Comparison of ENCODE assay signal across 10 cellular contexts in genomic region chr1:78143152-78143551, GRCh38.
DNase-seq lines count a peak whose midpoint lies in the region; ATAC-seq, FAIRE-seq and TF ChIP-seq lines count a peak whose summit lies in the region.
"Had no signal": no experiment of that assay in that cellular context is flagged by ENCODE, and none has a peak within 500 bp of the region (broad histone marks: within the 10 kb centered on the region; RNA-seq: fewer than 3 reads in every experiment).

No MANE protein-coding gene starts in this region.

- peak overlapping the region; percentile 76 for H3K27ac ChIP-seq in GM12878 (ENCODE audit: control insufficient read depth, insufficient read depth)

- H3K9ac ChIP-seq in GM12878 (ENCODE audit: control insufficient read depth, insufficient read depth, low read length), result peak overlapping the region; percentile 24

- H3K27ac Mint-ChIP-seq in Caco-2 (ENCODE audit: unreplicated experiment), result no peak overlapping the region

- H3K79me2 ChIP-seq in GM12878 (ENCODE audit: control insufficient read depth, insufficient read depth, low read length), result no peaks in the 10 kb centered on the region

- peak overlapping the region; percentile 97 for H3K4me2 ChIP-seq in GM12878 (ENCODE audit: control insufficient read depth, insufficient read depth)

- no peaks in the 10 kb centered on the region for H3K4me1 Mint-ChIP-seq in Caco-2 (ENCODE audit: low read depth, unreplicated experiment)

- no peaks in the 10 kb centered on the region for H3K27me3 Mint-ChIP-seq in Caco-2 (ENCODE audit: insufficient read depth, unreplicated experiment)

- SMC1A ChIA-PET in GM12878 (lab: Charles Lee; ENCODE audit: uncharacterized antibody, unreplicated experiment), result interaction anchor here (0.6 to 4.7 kb wide), 8 partner anchors 9 to 563 kb away, joined by 3 to 37 read pairs (median 3); no protein-coding TSS in a partner anchor

- H3K4me3 Mint-ChIP-seq in Caco-2 (ENCODE audit: unreplicated experiment), result no peak overlapping the region

- H4K20me1 ChIP-seq in GM12878 (ENCODE audit: control insufficient read depth, insufficient read depth), result no peaks in the 10 kb centered on the region

- FAIRE-seq in GM12878 (lab: Jason Lieb, UNC), result peak; percentile 35
- FAIRE-seq: bronchial epithelial cell had no signal

- peak overlapping the region; percentile 51; the same call in 1 of the 2 replicates for H3K4me3 ChIP-seq in GM12878
- H3K4me3 ChIP-seq in Caco-2 (ENCODE audit: low read depth, low read length), result no peak overlapping the region

- no peak for TF ChIP-seq POLR2A in GM12878 (IDR thresholded peaks at IDR 0.05; ENCODE audit: low read depth, low read length)

- POLR2A ChIA-PET in GM12878 (lab: Charles Lee) (interaction anchor here (1.0 kb wide), 1 partner anchor 324 kb away, joined by 3 read pairs; no protein-coding TSS in a partner anchor), Caco-2 (lab: Charles Lee) (no interaction called here)

- WGBS in GM12878 (ENCODE audit: insufficient coverage, insufficient replicate concordance, low lambda C conversion rate, missing lambda C conversion rate), result 14% methylated on average over 4 of the region's 4 CpGs

- in situ Hi-C loops in GM12878 (cut with MboI), result loop anchor here (5.0 kb wide), 1 partner anchor 529 kb away; no protein-coding TSS in a partner anchor

- ATAC-seq in GM19463 (IDR thresholded peaks at IDR 0.05; ENCODE audit: unreplicated experiment) (peak; percentile 64), HG03442 (IDR thresholded peaks at IDR 0.05; ENCODE audit: unreplicated experiment) (peak; percentile 68), GM12878 (peak; percentile 84)
- ATAC-seq: HCT116 had no signal

- intact Hi-C loops in GM12878 (cut with micrococcal nuclease; ENCODE audit: unreplicated experiment), result no loop called here
- intact Hi-C loops in Caco-2 (cut with micrococcal nuclease; ENCODE audit: unreplicated experiment), result loop anchor here (10.0 kb wide), 1 partner anchor 182 kb away; no protein-coding TSS in a partner anchor

- peak; percentile 68 for DNase-seq in DMS53 treated with DMSO at 0.1 percent for 48 hours (lab: John Stamatoyannopoulos, UW; ENCODE audit: unreplicated experiment)
- DNase-seq in GM12878 (ENCODE audit: low read depth, low spot score), result peak; percentile 38
- no peak for DNase-seq in Caco-2
- no peak for DNase-seq in globus pallidus (ENCODE audit: low spot score)
- DNase-seq in cerebellar cortex (ENCODE audit: low spot score), result no peak
- DNase-seq in NCI-H2081 (lab: John Stamatoyannopoulos, UW), result no peak

- H3K27me3 ChIP-seq in GM12878 (replicated peaks in 1 of 2; ENCODE audit: control insufficient read depth in 2 of 2, insufficient read depth in 2 of 2, low read length in 1 of 2) (no peaks in the 10 kb centered on the region), Caco-2 (replicated peaks; ENCODE audit: control insufficient read depth, insufficient read depth, low read length) (no peaks in the 10 kb centered on the region)

- BruUV-seq in GM12878 (replicated peaks; lab: Mats Ljungman, UMichigan) (no TSS peak), Caco-2 (replicated peaks; lab: Mats Ljungman, UMichigan) (no TSS peak)

- no peaks in the 10 kb centered on the region for H3K36me3 ChIP-seq in GM12878 (ENCODE audit: control insufficient read depth in 2 of 2, insufficient read depth in 2 of 2, low read length in 1 of 2)
- H3K36me3 ChIP-seq in Caco-2 (ENCODE audit: control insufficient read depth, insufficient read depth, low read length), result no peaks in the 10 kb centered on the region

- H3K36me3 Mint-ChIP-seq in Caco-2 (ENCODE audit: insufficient read depth, unreplicated experiment), result no peaks in the 10 kb centered on the region

- CTCF ChIA-PET in GM12878 (lab: Yijun Ruan, JAX), result interaction anchor here (0.7 to 9.3 kb wide), 10 partner anchors 8 to 535 kb away, joined by 3 to 112 read pairs (median 5); no protein-coding TSS in a partner anchor
- CTCF ChIA-PET in Caco-2 (lab: Charles Lee), result no interaction called here

- H3K4me1 ChIP-seq in GM12878 (ENCODE audit: control insufficient read depth, insufficient read depth, low read length), result peaks cover 16% of the 10 kb centered on the region
- no peaks in the 10 kb centered on the region for H3K4me1 ChIP-seq in Caco-2

- no peak for TF ChIP-seq RAD21 in GM12878 (IDR thresholded peaks at IDR 0.05; ENCODE audit: insufficient read depth, low read depth, low read length)

- H3K9me3 ChIP-seq in GM12878 (replicated peaks; ENCODE audit: control insufficient read depth, insufficient read depth, low read length), result no peaks in the 10 kb centered on the region
- H3K9me3 ChIP-seq in Caco-2, result no peaks in the 10 kb centered on the region

- peak overlapping the region; percentile 100 for H2AFZ ChIP-seq in GM12878 (ENCODE audit: control insufficient read depth, low read depth, low read length)

- RAD21 ChIA-PET in GM12878 (lab: Charles Lee; ENCODE audit: unreplicated experiment), result interaction anchor here (0.9 to 3.9 kb wide), 5 partner anchors 9 to 529 kb away, joined by 3 to 25 read pairs (median 4); no protein-coding TSS in a partner anchor

- H3K9me3 Mint-ChIP-seq in Caco-2 (ENCODE audit: unreplicated experiment), result no peaks in the 10 kb centered on the region

- TF ChIP-seq EP300 in GM12878 (IDR thresholded peaks at IDR 0.05; ENCODE audit: borderline replicate concordance in 1 of 2, control insufficient read depth in 1 of 2, low read depth in 2 of 2, low read length in 2 of 2), result no peak

- TF ChIP-seq CTCF in GM12878 (IDR thresholded peaks at IDR 0.05 in 2 of 3, conservative IDR thresholded peaks at IDR 0.05 in 1 of 3; ENCODE audit: control insufficient read depth in 2 of 3, extremely low read depth in 1 of 3, insufficient read depth in 1 of 3, low read depth in 3 of 3, low read length in 3 of 3) (0 out of 6 replicates have a peak, but pooled peaks of 1 of the 3 experiments have one; percentile 3), Caco-2 (IDR thresholded peaks at IDR 0.05; ENCODE audit: insufficient read depth in 1 of 2, low read depth in 1 of 2, low read length in 1 of 2, severe bottlenecking in 1 of 2, unreplicated experiment in 1 of 2) (no peak)

TF ChIP-seq in GM12878, 131 proteins besides CTCF, POLR2A, EP300 and RAD21 (continues in another document):
- TF ChIP-seq CBFB (IDR thresholded peaks at IDR 0.05; ENCODE audit: low read depth) (no peak), CHD1 (IDR thresholded peaks at IDR 0.05; ENCODE audit: low read depth, low read length) (no peak), WRNIP1 (IDR thresholded peaks at IDR 0.05; ENCODE audit: borderline replicate concordance, low read depth, low read length) (no peak), RELB (IDR thresholded peaks at IDR 0.05; ENCODE audit: low read depth) (no peak), IRF3 (IDR thresholded peaks at IDR 0.05) (no peak), NFXL1 (IDR thresholded peaks at IDR 0.05; ENCODE audit: borderline replicate concordance) (no peak), POU2F2 (IDR thresholded peaks at IDR 0.05; ENCODE audit: borderline replicate concordance, low read depth, low read length) (0 out of 3 replicates have a peak, but pooled peaks have one; percentile 23), POLR2AphosphoS2 (IDR thresholded peaks at IDR 0.05; ENCODE audit: low read depth, low read length) (no peak), BRCA1 (IDR thresholded peaks at IDR 0.05; ENCODE audit: low read depth, low read length) (no peak), SMARCA5 (IDR thresholded peaks at IDR 0.05) (no peak), HDGF (IDR thresholded peaks at IDR 0.05) (0 out of 2 replicates have a peak, but pooled peaks have one; percentile 37), MYB (IDR thresholded peaks at IDR 0.05; ENCODE audit: borderline replicate concordance, low read depth, low read length) (no peak), PAX8 (IDR thresholded peaks at IDR 0.05) (no peak), NFIC (IDR thresholded peaks at IDR 0.05; ENCODE audit: low read depth, low read length) (no peak), LARP7 (IDR thresholded peaks at IDR 0.05) (no peak), ETV6 (conservative IDR thresholded peaks at IDR 0.05 in 1 of 2, IDR thresholded peaks at IDR 0.05 in 1 of 2; ENCODE audit: borderline replicate concordance in 1 of 2, low read depth in 1 of 2) (0 out of 4 replicates have a peak, but pooled peaks of 1 of the 2 experiments have one; percentile 21)
- TF ChIP-seq, protein P1, sequence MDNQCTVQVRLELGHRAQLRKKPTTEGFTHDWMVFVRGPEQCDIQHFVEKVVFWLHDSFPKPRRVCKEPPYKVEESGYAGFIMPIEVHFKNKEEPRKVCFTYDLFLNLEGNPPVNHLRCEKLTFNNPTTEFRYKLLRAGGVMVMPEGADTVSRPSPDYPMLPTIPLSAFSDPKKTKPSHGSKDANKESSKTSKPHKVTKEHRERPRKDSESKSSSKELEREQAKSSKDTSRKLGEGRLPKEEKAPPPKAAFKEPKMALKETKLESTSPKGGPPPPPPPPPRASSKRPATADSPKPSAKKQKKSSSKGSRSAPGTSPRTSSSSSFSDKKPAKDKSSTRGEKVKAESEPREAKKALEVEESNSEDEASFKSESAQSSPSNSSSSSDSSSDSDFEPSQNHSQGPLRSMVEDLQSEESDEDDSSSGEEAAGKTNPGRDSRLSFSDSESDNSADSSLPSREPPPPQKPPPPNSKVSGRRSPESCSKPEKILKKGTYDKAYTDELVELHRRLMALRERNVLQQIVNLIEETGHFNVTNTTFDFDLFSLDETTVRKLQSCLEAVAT (IDR thresholded peaks at IDR 0.05), result peak; percentile 62; the same call in 1 of the 2 replicates

Comparison
In these comparisons a context has a peak if more than half of its experiments do, and no peak if none do; other contexts are left out.
1. DNase-seq: peak in DMS53 treated with DMSO at 0.1 percent for 48 hours (single experiment) and GM12878 (single experiment); none in Caco-2 (0 of 2), globus pallidus (single experiment), cerebellar cortex (single experiment) and NCI-H2081 (0 of 2).
2. Peak in every context shown above with its lines, with median percentiles within 50 percentile points of each other: ATAC-seq.